8 cellular contexts compared by ENCODE assay signal in genomic region chr1:13748610-13749505, GRCh38. TPM values are rescaled to one million over a fixed set of nuclear protein-coding genes. Genes with fewer than 3 reads are reported as not detected.
A peak's percentile ranks its signal among the peaks of the same experiment; 100 is the strongest.
DNase-seq lines count a peak whose midpoint lies in the region; ATAC-seq and TF ChIP-seq lines count a peak whose summit lies in the region.

No MANE protein-coding gene starts in this region.

- no peaks in the 10 kb centered on the region for H3K27me3 Mint-ChIP-seq in activated B cell treated with CpG ODN at 0.5 μM for 24 hours

- no peaks in the 10 kb centered on the region for H3K9me3 Mint-ChIP-seq in activated B cell treated with CpG ODN at 0.5 μM for 24 hours

- peaks cover 55% of the 10 kb centered on the region for H3K4me1 Mint-ChIP-seq in activated B cell treated with CpG ODN at 0.5 μM for 24 hours

- ATAC-seq in GM19023 (IDR thresholded peaks at IDR 0.05; ENCODE audit: unreplicated experiment): peak; percentile 80
- peak; percentile 75 for ATAC-seq in HG03196 (IDR thresholded peaks at IDR 0.05; ENCODE audit: unreplicated experiment)
- ATAC-seq in activated B cell treated with CpG ODN at 0.5 μM for 24 hours (ENCODE audit: low read depth): peak; percentile 88

- intact Hi-C loops in activated B cell treated with CpG ODN at 0.5 μM for 24 hours (cut with micrococcal nuclease): loop anchor here (1.0 to 2.0 kb wide), 4 partner anchors 16 to 82 kb away; no protein-coding TSS in a partner anchor

- DNase-seq in AG09319 (ENCODE audit: extremely low read depth, low read depth): peak; percentile 85
- peak; percentile 90 for DNase-seq in NCI-H2227 treated with DMSO at 0.1 percent for 48 hours (lab: John Stamatoyannopoulos, UW)
- peak; percentile 96 for DNase-seq in activated B cell treated with CpG ODN at 0.5 μM for 24 hours
- peak; percentile 47 to 98 (median 95) for DNase-seq in caudate nucleus (lab: John Stamatoyannopoulos, UW)
- peak; percentile 96 for DNase-seq in iris pigment epithelial cell (ENCODE audit: low read depth)
- DNase-seq in stimulated activated CD4-positive, alpha-beta T cell treated with anti-CD3 and anti-CD28 coated beads, Interleukin-12 subunit alpha, Interleukin-12 subunit beta, amount 100 ng/mL, for 24 hours (ENCODE audit: low read depth in 2 of 2): peak; percentile 89 to 91

- peak overlapping the region; percentile 94 for H3K27ac Mint-ChIP-seq in activated B cell treated with CpG ODN at 0.5 μM for 24 hours

- peak overlapping the region; percentile 85 for H3K4me3 Mint-ChIP-seq in activated B cell treated with CpG ODN at 0.5 μM for 24 hours

- H3K27ac ChIP-seq in caudate nucleus (ENCODE audit: low read depth, low read length): peak overlapping the region; percentile 63

- H3K36me3 Mint-ChIP-seq in activated B cell treated with CpG ODN at 0.5 μM for 24 hours (ENCODE audit: low read depth): peaks cover 62% of the 10 kb centered on the region

- CTCF ChIA-PET in activated B cell treated with CpG ODN at 0.5 μM for 24 hours (lab: Charles Lee): interaction anchor here (0.7 to 1.5 kb wide), 5 partner anchors 8 to 83 kb away, joined by 3 to 7 read pairs (median 3); no protein-coding TSS in a partner anchor

- TF ChIP-seq CTCF in AG09319 (IDR thresholded peaks at IDR 0.05; ENCODE audit: low read depth, low read length) (peak; percentile 0), activated B cell treated with CpG ODN at 0.5 μM for 24 hours (IDR thresholded peaks at IDR 0.05) (no peak)

- POLR2A ChIA-PET in activated B cell treated with CpG ODN at 0.5 μM for 24 hours (lab: Charles Lee): interaction anchor here (0.8 to 2.8 kb wide), 14 partner anchors 9 to 83 kb away, joined by 3 to 64 read pairs (median 8); partner anchors contain the start of gene PRDM2

RNA-seq across cellular contexts. Expression of gene PRDM2, which starts 48.9 kb away (rescaled TPM):
- total RNA-seq in activated B cell treated with CpG ODN at 0.5 μM for 24 hours: 183 and 194 TPM in 2 replicates

Comparison
In these comparisons a context has a peak if more than half of its experiments do, and no peak if none do; other contexts are left out.
1. Peak in every context shown above with its lines: DNase-seq, ATAC-seq and H3K27ac ChIP-seq.